In the genomic region with DNA sequence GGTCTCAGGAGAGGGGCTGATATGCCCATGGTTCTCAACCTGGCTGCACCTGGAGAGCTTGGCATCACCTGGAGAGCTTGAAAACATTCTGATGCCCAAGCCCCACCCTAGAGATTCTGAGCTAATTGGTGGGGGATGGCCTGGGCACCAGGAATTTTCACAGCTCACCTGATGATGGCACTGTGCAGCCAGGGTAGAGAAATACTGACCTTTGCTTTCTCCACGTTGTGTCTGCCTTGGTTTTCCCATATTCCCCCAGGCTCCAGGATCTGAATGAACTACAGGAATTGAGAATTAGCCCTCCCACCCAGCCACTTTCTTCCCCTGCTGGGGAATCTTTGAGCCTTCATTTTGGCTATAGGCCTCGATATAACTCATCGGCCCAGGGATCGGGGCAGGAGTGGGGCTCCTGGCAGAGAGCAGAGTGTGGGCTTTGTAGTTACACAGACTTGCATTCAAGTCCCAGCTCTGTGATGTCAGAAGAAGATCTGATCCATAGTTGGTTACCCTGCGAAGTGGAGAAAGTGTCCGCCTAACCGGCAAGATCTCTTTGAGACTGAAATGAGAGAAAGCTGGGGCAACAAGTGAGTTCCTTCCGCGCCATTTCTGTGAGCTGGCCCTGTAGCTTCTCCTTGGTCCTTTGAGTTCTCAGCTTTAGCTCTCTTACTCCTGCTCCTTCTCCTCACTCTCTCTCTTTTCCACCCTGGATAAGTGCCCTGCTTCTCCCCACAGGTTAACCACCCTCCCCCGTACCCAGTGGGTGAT, we compare ENCODE assay signal across 8 cellular contexts. TPM values are rescaled to one million over a fixed set of nuclear protein-coding genes. Genes with fewer than 3 reads are reported as not detected.
A peak's percentile ranks its signal among the peaks of the same experiment; 100 is the strongest.
DNase-seq lines count a peak whose midpoint lies in the region; ATAC-seq and TF ChIP-seq lines count a peak whose summit lies in the region.

No MANE protein-coding gene starts in this region.

- peak; percentile 42 for DNase-seq in COR-L47 (lab: John Stamatoyannopoulos, UW)
- peak; percentile 76 for DNase-seq in HT-29 (ENCODE audit: low spot score)
- DNase-seq in SHP77 treated with DMSO at 0.1 percent for 48 hours (lab: John Stamatoyannopoulos, UW) = peak; percentile 11
- peak; percentile 48 for DNase-seq in glomerular visceral epithelial cell (ENCODE audit: extremely low spot score)
- no peak for DNase-seq in omental fat pad (ENCODE audit: low spot score)
- DNase-seq in activated T-cell treated with anti-CD3 and anti-CD28 coated beads for 4 hours = no peak
- no peak for DNase-seq in retina

- no peak for ATAC-seq in GM18511 (IDR thresholded peaks at IDR 0.05; ENCODE audit: unreplicated experiment)
- no peak for ATAC-seq in omental fat pad (ENCODE audit: low FRiP score)

- no peak for TF ChIP-seq CTCF in omental fat pad (IDR thresholded peaks at IDR 0.05)

RNA-seq across cellular contexts. Expression of a gene that starts 33.1 kb away (rescaled TPM):
- total RNA-seq in HT-29 (2014; rRNA removed; shearing (Covaris generic)) = 23.8 and 40.0 TPM in 2 replicates
- 10 to 100 TPM; 27.8 to 54.1 (median 47.2) TPM for total RNA-seq in omental fat pad

Comparison
In these comparisons a context has a peak if more than half of its experiments do, and no peak if none do; other contexts are left out.
1. DNase-seq: peak in COR-L47 (single experiment), HT-29 (single experiment), SHP77 treated with DMSO at 0.1 percent for 48 hours (single experiment) and glomerular visceral epithelial cell (single experiment); none in omental fat pad (single experiment), activated T-cell treated with anti-CD3 and anti-CD28 coated beads for 4 hours (single experiment) and retina (single experiment).